In the genomic region with DNA sequence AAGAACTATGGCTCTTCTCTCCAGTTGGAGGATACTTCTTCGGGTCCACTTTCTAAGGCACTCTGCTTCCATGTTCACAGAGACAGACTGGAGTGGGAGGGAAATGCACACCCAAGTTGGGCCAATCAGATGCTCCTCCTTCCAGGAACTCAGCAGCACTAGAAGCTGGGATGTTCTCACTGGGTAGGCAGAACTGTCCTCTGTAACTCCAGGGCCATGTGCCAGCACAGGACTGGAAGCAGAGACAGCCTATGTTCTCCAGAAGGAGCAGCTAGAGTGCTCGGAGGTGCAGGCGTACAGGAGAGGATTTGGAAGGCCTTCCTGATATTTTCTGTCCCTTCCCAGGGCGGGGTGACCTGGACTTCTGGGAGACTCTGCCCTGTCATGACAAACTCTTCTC, we compare ENCODE assay signal across 24 cellular contexts. TPM values are rescaled to one million over a fixed set of nuclear protein-coding genes. Genes with fewer than 3 reads are reported as not detected.
DNase-seq lines count a peak whose midpoint lies in the region; ATAC-seq and TF ChIP-seq lines count a peak whose summit lies in the region.
"Had no signal": no experiment of that assay in that cellular context is flagged by ENCODE, and none has a peak within 500 bp of the region (broad histone marks: within the 10 kb centered on the region; RNA-seq: fewer than 3 reads in every experiment).

No MANE protein-coding gene starts in this region.

- no peaks in the 10 kb centered on the region for H3K27me3 Mint-ChIP-seq in T-helper 17 cell
- H3K27me3 Mint-ChIP-seq: activated CD8-positive, alpha-beta memory T cell treated with anti-CD3 and anti-CD28 coated beads, Interleukin-2, amount 10 ng/mL, durations not matched to agents 7 days and 5 days had no signal

- no peaks in the 10 kb centered on the region for H3K27me3 ChIP-seq in esophagus squamous epithelium
- H3K27me3 ChIP-seq in testis: no peaks in the 10 kb centered on the region

- H3K4me1 ChIP-seq in esophagus squamous epithelium (peaks cover 13 to 33% (median 13%) of the 10 kb centered on the region in 3 donors), mucosa of descending colon (ENCODE audit: low read depth) (no peaks in the 10 kb centered on the region), testis (peaks cover 7% of the 10 kb centered on the region)
- H3K4me1 ChIP-seq: HAP-1 had no signal

- H3K36me3 ChIP-seq in esophagus squamous epithelium: peaks cover 9 to 88% (median 12%) of the 10 kb centered on the region in 3 donors
- no peaks in the 10 kb centered on the region for H3K36me3 ChIP-seq in mucosa of descending colon (ENCODE audit: low read depth)
- no peaks in the 10 kb centered on the region for H3K36me3 ChIP-seq in testis (ENCODE audit: low read depth, missing control alignments)
- H3K36me3 ChIP-seq: HAP-1 had no signal

- no peak overlapping the region for H3K4me3 Mint-ChIP-seq in T-helper 17 cell
- H3K4me3 Mint-ChIP-seq: activated CD8-positive, alpha-beta memory T cell treated with anti-CD3 and anti-CD28 coated beads, Interleukin-2, amount 10 ng/mL, durations not matched to agents 7 days and 5 days; CD8-positive, alpha-beta T cell; mesothelial cell of epicardium; nephron progenitor cell; WTC11 had no signal

- WGBS in esophagus squamous epithelium, 2 donors: 60 to 67% methylated on average over 2 to 4 of the region's 4 CpGs
- 72 to 85% methylated on average over 4 of the region's 4 CpGs for WGBS in testis, 2 donors

- H3K4me1 Mint-ChIP-seq in T-helper 17 cell: peaks cover 4% of the 10 kb centered on the region
- H3K4me1 Mint-ChIP-seq: activated CD8-positive, alpha-beta memory T cell treated with anti-CD3 and anti-CD28 coated beads, Interleukin-2, amount 10 ng/mL, durations not matched to agents 7 days and 5 days had no signal

- H3K27ac ChIP-seq in esophagus squamous epithelium: peak overlapping the region; percentile 13 to 70 (median 50)
- no peak overlapping the region for H3K27ac ChIP-seq in testis

- TF ChIP-seq CTCF in esophagus squamous epithelium (IDR thresholded peaks at IDR 0.05) (no peak), mucosa of descending colon (IDR thresholded peaks at IDR 0.05) (no peak), testis (IDR thresholded peaks at IDR 0.05) (no peak)

- intact Hi-C loops in esophagus squamous epithelium (cut with DNase I) (no loop called here), mucosa of descending colon (cut with DNase I, micrococcal nuclease) (loop anchor here in 1 of 2 donors (10.0 kb wide), 1 partner anchor 138 kb away; no protein-coding TSS in a partner anchor), testis (cut with DNase I; ENCODE audit: low total_unique reads) (no loop called here)

- DNase-seq in NCI-H510A treated with DMSO at 0.1 percent for 48 hours (lab: John Stamatoyannopoulos, UW): peak; percentile 46
- DNase-seq in NCI-H510A (lab: John Stamatoyannopoulos, UW): no peak
- DNase-seq in esophagus squamous epithelium (lab: John Stamatoyannopoulos, UW): no peak
- DNase-seq in mucosa of descending colon: no peak
- peak; percentile 69 for DNase-seq in testis
- DNase-seq in SKM-1 treated with dmso at 0.1 percent for 144 hours (lab: John Stamatoyannopoulos, UW; ENCODE audit: unreplicated experiment): no peak
- DNase-seq in T-helper 17 cell: no peak
- DNase-seq: 8988T; activated CD4-positive, alpha-beta T cell treated with anti-CD3 and anti-CD28 coated beads, Interleukin-2, amount 50 U/mL, for 1 hour; activated CD8-positive, alpha-beta memory T cell treated with anti-CD3 and anti-CD28 coated beads, Interleukin-2, amount 10 ng/mL, durations not matched to agents 7 days and 5 days; activated naive CD4-positive, alpha-beta T cell treated with anti-CD3 and anti-CD28 coated beads, Interleukin-2, amount 50 U/mL, for 16 hours; amygdala; CD8-positive, alpha-beta T cell; cortex of kidney; DMS53; MV-4-11; NCI-H1694 treated with DMSO at 0.1 percent for 48 hours; nephron progenitor cell; OCI-M1; T1000 had no signal

- H3K4me3 ChIP-seq in esophagus squamous epithelium (no peak overlapping the region), mucosa of descending colon (no peak overlapping the region), testis (no peak overlapping the region)
- H3K4me3 ChIP-seq: HAP-1 had no signal

- TF ChIP-seq POLR2A in esophagus squamous epithelium (IDR thresholded peaks at IDR 0.05) (no peak), testis (IDR thresholded peaks at IDR 0.05) (no peak)

- ATAC-seq in mucosa of descending colon (peak; percentile 37), HG02973 (IDR thresholded peaks at IDR 0.05; ENCODE audit: unreplicated experiment) (no peak), T-helper 17 cell (no peak)
- ATAC-seq: activated CD8-positive, alpha-beta memory T cell treated with anti-CD3 and anti-CD28 coated beads, Interleukin-2, amount 10 ng/mL, durations not matched to agents 7 days and 5 days; CD8-positive, alpha-beta T cell; WTC11 had no signal

- no peak overlapping the region for H3K27ac Mint-ChIP-seq in T-helper 17 cell
- H3K27ac Mint-ChIP-seq: activated CD8-positive, alpha-beta memory T cell treated with anti-CD3 and anti-CD28 coated beads, Interleukin-2, amount 10 ng/mL, durations not matched to agents 7 days and 5 days; CD8-positive, alpha-beta T cell; mesothelial cell of epicardium; nephron progenitor cell; WTC11 had no signal

- H3K9me3 ChIP-seq in esophagus squamous epithelium (no peaks in the 10 kb centered on the region), mucosa of descending colon (no peaks in the 10 kb centered on the region), testis (no peaks in the 10 kb centered on the region), T-helper 17 cell (ENCODE audit: control insufficient read depth, low read length, poor library complexity, severe bottlenecking) (no peaks in the 10 kb centered on the region)
- H3K9me3 ChIP-seq: HAP-1 had no signal

- peaks cover 2% of the 10 kb centered on the region for H3K36me3 Mint-ChIP-seq in T-helper 17 cell (ENCODE audit: low read depth)
- H3K36me3 Mint-ChIP-seq: activated CD8-positive, alpha-beta memory T cell treated with anti-CD3 and anti-CD28 coated beads, Interleukin-2, amount 10 ng/mL, durations not matched to agents 7 days and 5 days; WTC11 had no signal

RNA-seq across cellular contexts. Expression of a gene that starts 50.0 kb away (rescaled TPM):
- total RNA-seq in esophagus squamous epithelium (100 to 1,000 TPM in 2 of 4 donors, 10 to 100 TPM in 2; 55.0 to 137 (median 108) TPM), mucosa of descending colon (100 to 1,000 TPM; 161 to 179 (median 170) TPM), testis (100 to 1,000 TPM; 239 to 256 TPM), T-helper 17 cell (100 to 1,000 TPM; 198 to 241 TPM)
- 142 TPM for polyA plus RNA-seq in testis (ENCODE audit: insufficient read depth, low read depth, low replicate concordance)

Comparison
In these comparisons a context has a peak if more than half of its experiments do, and no peak if none do; other contexts are left out.
1. DNase-seq: peak in NCI-H510A treated with DMSO at 0.1 percent for 48 hours (single experiment) and testis (single experiment); none in NCI-H510A (single experiment), esophagus squamous epithelium (single experiment), mucosa of descending colon (0 of 3), SKM-1 treated with dmso at 0.1 percent for 144 hours (single experiment) and T-helper 17 cell (0 of 3).
2. H3K27ac ChIP-seq: peak in esophagus squamous epithelium (4 of 4); none in testis (0 of 2).